In the genomic region with DNA sequence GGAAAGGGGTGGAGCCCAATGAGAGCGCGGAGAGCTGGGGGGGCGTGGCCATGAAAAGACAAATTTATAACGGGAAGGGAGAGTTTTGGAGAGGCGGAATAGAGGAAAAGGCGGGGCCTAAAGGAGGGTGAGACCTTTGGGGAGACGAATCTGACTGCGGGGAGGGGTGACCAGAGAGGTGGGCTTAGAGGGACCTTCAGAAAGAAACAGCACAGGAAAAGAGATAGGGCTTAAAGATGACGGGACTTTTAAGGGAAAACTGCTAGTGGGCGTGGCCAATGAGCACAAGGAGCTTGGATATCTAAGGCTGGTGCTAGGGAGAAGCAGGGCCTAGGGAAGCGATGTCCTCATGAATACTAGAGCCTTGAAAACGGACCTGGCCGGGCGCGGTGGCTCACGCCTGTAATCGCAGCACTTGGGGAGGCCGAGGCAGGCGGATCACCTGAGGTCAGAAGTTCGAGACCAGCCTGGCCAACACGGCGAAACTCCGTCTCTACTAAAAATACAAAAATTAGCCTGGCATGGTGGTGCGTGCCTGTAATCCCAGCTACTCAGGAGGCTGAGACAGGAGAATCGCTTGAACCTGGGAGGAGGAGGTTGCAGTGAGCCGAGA, we compare ENCODE assay signal across 10 cellular contexts. TPM values are rescaled to one million over a fixed set of nuclear protein-coding genes. Genes with fewer than 3 reads are reported as not detected.
DNase-seq lines count a peak whose midpoint lies in the region; FAIRE-seq and TF ChIP-seq lines count a peak whose summit lies in the region.
"Not testable (repeated sequence)": the region's sequence is repeated elsewhere in the genome, so short reads cannot be mapped to it uniquely, and the experiment has no call there.
"Had no signal": no experiment of that assay in that cellular context is flagged by ENCODE, and none has a peak within 500 bp of the region (broad histone marks: within the 10 kb centered on the region; RNA-seq: fewer than 3 reads in every experiment).

No MANE protein-coding gene starts in this region.

- peaks cover 33% of the 10 kb centered on the region for H3K27me3 Mint-ChIP-seq in activated CD4-positive, alpha-beta memory T cell treated with anti-CD3 and anti-CD28 coated beads, Interleukin-2, amount 10 ng/mL, durations not matched to agents 7 days and 5 days
- H3K27me3 Mint-ChIP-seq in neural progenitor cell (ENCODE audit: insufficient read depth, low read depth), result peaks cover 12% of the 10 kb centered on the region

- POLR2A ChIA-PET in activated CD4-positive, alpha-beta memory T cell treated with anti-CD3 and anti-CD28 coated beads, Interleukin-2, amount 10 ng/mL, durations not matched to agents 7 days and 5 days (lab: Charles Lee), result interaction anchor here (1.0 to 2.8 kb wide), 4 partner anchors 10 to 60 kb away, joined by 3 to 13 read pairs (median 4); partner anchors contain the start of gene KIRREL2

- H3K4me1 ChIP-seq in HUES48 (ENCODE audit: control insufficient read depth, insufficient read depth, low read length); OCI-LY3 (ENCODE audit: low read length); neural progenitor cell: not testable (repeated sequence)

- H3K27ac Mint-ChIP-seq in activated CD4-positive, alpha-beta memory T cell treated with anti-CD3 and anti-CD28 coated beads, Interleukin-2, amount 10 ng/mL, durations not matched to agents 7 days and 5 days, result peak overlapping the region; percentile 43
- peak overlapping the region; percentile 89 for H3K27ac Mint-ChIP-seq in neural progenitor cell

- H3K9me3 ChIP-seq in HUES48 (ENCODE audit: control insufficient read depth, insufficient read depth, low read length); OCI-LY3 (ENCODE audit: insufficient read depth, low read length); neural progenitor cell (ENCODE audit: low read depth): not testable (repeated sequence)

- not testable (repeated sequence) for H3K9ac ChIP-seq in HUES48 (ENCODE audit: low read depth, low read length); neural progenitor cell
- H3K9ac ChIP-seq in OCI-LY3 (ENCODE audit: low read length), result peak overlapping the region; percentile 56; the same call in 1 of the 2 replicates

- H3K4me3 ChIP-seq in HUES48 (ENCODE audit: low read depth, low read length), result peak overlapping the region; percentile 62
- peak overlapping the region; percentile 79 for H3K4me3 ChIP-seq in OCI-LY3 (ENCODE audit: low read length)
- H3K4me3 ChIP-seq in choroid plexus epithelial cell (ENCODE audit: low read depth, low read length), result not testable (repeated sequence)
- H3K4me3 ChIP-seq in iPS-11a (ENCODE audit: low read depth, low read length), result peak overlapping the region; percentile 47
- peak overlapping the region; percentile 74 for H3K4me3 ChIP-seq in neural progenitor cell

- not testable (repeated sequence) for FAIRE-seq in urothelium cell line (lab: Jason Lieb, UNC)

- H3K4me1 Mint-ChIP-seq in activated CD4-positive, alpha-beta memory T cell treated with anti-CD3 and anti-CD28 coated beads, Interleukin-2, amount 10 ng/mL, durations not matched to agents 7 days and 5 days, result peaks cover 18% of the 10 kb centered on the region
- H3K4me1 Mint-ChIP-seq in neural progenitor cell, result peaks cover 19% of the 10 kb centered on the region

- not testable (repeated sequence) for H3K36me3 ChIP-seq in HUES48 (ENCODE audit: control insufficient read depth, insufficient read depth, low read length); OCI-LY3 (replicated peaks; ENCODE audit: low read depth, low read length); neural progenitor cell

- not testable (repeated sequence) for H3K79me2 ChIP-seq in OCI-LY3 (ENCODE audit: low read length); neural progenitor cell (ENCODE audit: low read depth)

- DNase-seq in DMS 273 (lab: John Stamatoyannopoulos, UW; ENCODE audit: unreplicated experiment), result peak; percentile 92
- DNase-seq in activated CD4-positive, alpha-beta memory T cell treated with anti-CD3 and anti-CD28 coated beads, Interleukin-2, amount 10 ng/mL, durations not matched to agents 7 days and 5 days, result not testable (repeated sequence)
- peak; percentile 24 for DNase-seq in choroid plexus epithelial cell (ENCODE audit: low read depth)
- peak; percentile 96 for DNase-seq in neural progenitor cell (ENCODE audit: low spot score)
- peak; percentile 60 for DNase-seq in urothelium cell line (ENCODE audit: low spot score)

- H3K36me3 Mint-ChIP-seq in activated CD4-positive, alpha-beta memory T cell treated with anti-CD3 and anti-CD28 coated beads, Interleukin-2, amount 10 ng/mL, durations not matched to agents 7 days and 5 days (ENCODE audit: low read depth), result not testable (repeated sequence)
- H3K36me3 Mint-ChIP-seq in neural progenitor cell, result peaks cover 23% of the 10 kb centered on the region

- H3K27ac ChIP-seq in HUES48 (ENCODE audit: low read depth, low read length); neural progenitor cell: not testable (repeated sequence)
- H3K27ac ChIP-seq in OCI-LY3 (ENCODE audit: low read length), result peak overlapping the region; percentile 42; the same call in 1 of the 2 replicates

- not testable (repeated sequence) for H4K20me1 ChIP-seq in OCI-LY3 (ENCODE audit: insufficient read depth, low read length); neural progenitor cell (ENCODE audit: low read depth)

- H3K27me3 ChIP-seq in HUES48 (ENCODE audit: control insufficient read depth, insufficient read depth, low read length), result peaks cover 29% of the 10 kb centered on the region
- not testable (repeated sequence) for H3K27me3 ChIP-seq in OCI-LY3 (ENCODE audit: low read depth, low read length); neural progenitor cell

- peak overlapping the region; percentile 73 for H3K4me3 Mint-ChIP-seq in activated CD4-positive, alpha-beta memory T cell treated with anti-CD3 and anti-CD28 coated beads, Interleukin-2, amount 10 ng/mL, durations not matched to agents 7 days and 5 days
- H3K4me3 Mint-ChIP-seq in neural progenitor cell, result peak overlapping the region; percentile 95

- H3K4me2 ChIP-seq in OCI-LY3 (ENCODE audit: low read length), result peak overlapping the region; percentile 83
- peak overlapping the region; percentile 90 for H3K4me2 ChIP-seq in neural progenitor cell

- H3K9me3 Mint-ChIP-seq in activated CD4-positive, alpha-beta memory T cell treated with anti-CD3 and anti-CD28 coated beads, Interleukin-2, amount 10 ng/mL, durations not matched to agents 7 days and 5 days; neural progenitor cell: not testable (repeated sequence)

- H2AFZ ChIP-seq in OCI-LY3 (ENCODE audit: low read depth, low read length) (peak overlapping the region; percentile 89), neural progenitor cell (replicated peaks) (peak overlapping the region; percentile 92)

- peaks cover 33% of the 10 kb centered on the region for H3F3A ChIP-seq in neural progenitor cell (ENCODE audit: low read depth)

- CTCF ChIA-PET in activated CD4-positive, alpha-beta memory T cell treated with anti-CD3 and anti-CD28 coated beads, Interleukin-2, amount 10 ng/mL, durations not matched to agents 7 days and 5 days (lab: Charles Lee), result interaction anchor here (1.2 to 1.9 kb wide), 3 partner anchors 12 to 226 kb away, joined by 3 to 7 read pairs (median 7); no protein-coding TSS in a partner anchor

- not testable (repeated sequence) for TF ChIP-seq CTCF in OCI-LY3 (IDR thresholded peaks at IDR 0.05; ENCODE audit: low read depth, low read length); choroid plexus epithelial cell (conservative IDR thresholded peaks at IDR 0.05; ENCODE audit: low read depth, low read length); neural progenitor cell (IDR thresholded peaks at IDR 0.05)

RNA-seq across cellular contexts. Expression of gene APLP1, which starts 1.9 kb away (rescaled TPM):
- total RNA-seq in activated CD4-positive, alpha-beta memory T cell treated with anti-CD3 and anti-CD28 coated beads, Interleukin-2, amount 10 ng/mL, durations not matched to agents 7 days and 5 days, result 1 to 10 TPM in 1 of 2 experiments, under 1 TPM in 1; 0.76 to 1.1 TPM
- total RNA-seq in neural progenitor cell (ENCODE audit: low replicate concordance), result 89.5 and 191 TPM in 2 replicates

RNA-seq across cellular contexts. Expression of gene KIRREL2, which starts 13.5 kb away (rescaled TPM):
- total RNA-seq in activated CD4-positive, alpha-beta memory T cell treated with anti-CD3 and anti-CD28 coated beads, Interleukin-2, amount 10 ng/mL, durations not matched to agents 7 days and 5 days, result under 1 TPM; 0.55 to 0.58 TPM
- 2.4 and 5.5 TPM in 2 replicates for total RNA-seq in neural progenitor cell (ENCODE audit: low replicate concordance)
- total RNA-seq: transverse colon had no signal

RNA-seq across cellular contexts. Expression of gene NPHS1, which starts 17.9 kb away (rescaled TPM):
- not detected for total RNA-seq in activated CD4-positive, alpha-beta memory T cell treated with anti-CD3 and anti-CD28 coated beads, Interleukin-2, amount 10 ng/mL, durations not matched to agents 7 days and 5 days
- 0.40 and 0.62 TPM in 2 replicates for total RNA-seq in neural progenitor cell (ENCODE audit: low replicate concordance)
- total RNA-seq: transverse colon had no signal

RNA-seq across cellular contexts. Expression of gene NFKBID, which starts 30.1 kb away (rescaled TPM):
- 10 to 100 TPM; 36.3 to 40.3 TPM for total RNA-seq in activated CD4-positive, alpha-beta memory T cell treated with anti-CD3 and anti-CD28 coated beads, Interleukin-2, amount 10 ng/mL, durations not matched to agents 7 days and 5 days
- 1.3 and 4.7 TPM in 2 replicates for total RNA-seq in neural progenitor cell (ENCODE audit: low replicate concordance)

RNA-seq across cellular contexts. Expression of gene HCST, which starts 32.1 kb away (rescaled TPM):
- total RNA-seq in activated CD4-positive, alpha-beta memory T cell treated with anti-CD3 and anti-CD28 coated beads, Interleukin-2, amount 10 ng/mL, durations not matched to agents 7 days and 5 days, result 100 to 1,000 TPM; 204 to 218 TPM
- not detected in 2 replicates for total RNA-seq in neural progenitor cell (ENCODE audit: low replicate concordance)
- total RNA-seq: kidney epithelial cell had no signal

Comparison
In these comparisons a context has a peak if more than half of its experiments do, and no peak if none do; other contexts are left out.
1. RNA of gene APLP1, which starts 1.9 kb away (total RNA-seq): 89.5 to 191 TPM in neural progenitor cell; 0.76 to 1.1 TPM in activated CD4-positive, alpha-beta memory T cell treated with anti-CD3 and anti-CD28 coated beads, Interleukin-2, amount 10 ng/mL, durations not matched to agents 7 days and 5 days; every median in the first group is over 10 times any median in the second.